Comparison of ENCODE assay signal across 8 cellular contexts in genomic region chr1:100895540-100896480, GRCh38. TPM values are rescaled to one million over a fixed set of nuclear protein-coding genes. Genes with fewer than 3 reads are reported as not detected.
DNase-seq lines count a peak whose midpoint lies in the region; ATAC-seq, FAIRE-seq and TF ChIP-seq lines count a peak whose summit lies in the region.

TSS of gene SLC30A7 (plus strand) at chr1:100896090. CDS start at chr1:100896263, 173 bp downstream.

- peaks cover 2% of the 10 kb centered on the region in 2 experiments for H3K36me3 ChIP-seq in trophoblast cell (ENCODE audit: control insufficient read depth in 1 of 2, insufficient read depth in 2 of 2, low read length in 2 of 2)
- H3K36me3 ChIP-seq in tibial nerve: peaks cover 0 to 7% (median 0%) of the 10 kb centered on the region in 3 donors

- no peak within 1 kb of the TSS for H3K23ac ChIP-seq in trophoblast cell (ENCODE audit: low read length)

- peak within 1 kb of the TSS; percentile 86 for H3K9ac ChIP-seq in trophoblast cell (ENCODE audit: low read length)

- intact Hi-C loops in cardiac septum (cut with DNase I): loop anchor here (1.0 to 10.0 kb wide), 2 partner anchors 341 to 761 kb away; partner anchors contain the start of genes S1PR1, SASS6 and TRMT13

- peak within 1 kb of the TSS; percentile 84 for H4K91ac ChIP-seq in trophoblast cell (ENCODE audit: low read depth, low read length)

- H3K79me1 ChIP-seq in trophoblast cell (ENCODE audit: low read length): peaks cover 15% of the 10 kb centered on the region

- peak within 1 kb of the TSS; percentile 99 to 100 (median 100) for H3K4me3 Mint-ChIP-seq in T-cell

- POLR2A ChIA-PET in T-cell (lab: Charles Lee): interaction anchor here (0.5 to 1.8 kb wide), 14 partner anchors 11 to 543 kb away, joined by 3 to 7 read pairs (median 3); no protein-coding TSS in a partner anchor

- no peaks in the 10 kb centered on the region for H3K4me1 ChIP-seq in trophoblast cell (ENCODE audit: control insufficient read depth in 1 of 2, insufficient read depth in 2 of 2, low read length in 2 of 2)
- peaks cover 0 to 39% (median 17%) of the 10 kb centered on the region in 4 donors for H3K4me1 ChIP-seq in tibial nerve

- no peaks in the 10 kb centered on the region for H3K9me3 ChIP-seq in trophoblast cell (ENCODE audit: insufficient read depth, low read depth, low read length)
- no peaks in the 10 kb centered on the region for H3K9me3 ChIP-seq in tibial nerve

- H3K9me3 Mint-ChIP-seq in T-cell: no peaks in the 10 kb centered on the region

- peak within 1 kb of the TSS; percentile 98 for H3K4me2 ChIP-seq in trophoblast cell (ENCODE audit: low read length)

- peak within 1 kb of the TSS; percentile 75 for H2AK5ac ChIP-seq in trophoblast cell (ENCODE audit: low read length)

- DNase-seq in GM12892 (ENCODE audit: insufficient read length): peak; percentile 55
- DNase-seq in NCI-H1436 treated with DMSO at 0.1 percent for 48 hours (lab: John Stamatoyannopoulos, UW): peak; percentile 8
- peak; percentile 91 to 98 (median 95) for DNase-seq in T-cell
- DNase-seq in cardiac septum (ENCODE audit: low spot score): peak; percentile 98
- peak; percentile 90 to 93 for DNase-seq in trophoblast cell
- peak; percentile 92 to 95 for DNase-seq in tibial nerve (ENCODE audit: low spot score in 2 of 2)

- peak within 1 kb of the TSS; percentile 93 for H4K8ac ChIP-seq in trophoblast cell (ENCODE audit: low read depth, low read length)

- CTCF ChIA-PET in T-cell (lab: Charles Lee): interaction anchor here (0.6 to 2.1 kb wide), 8 partner anchors 27 to 922 kb away, joined by 3 to 10 read pairs (median 4); no protein-coding TSS in a partner anchor

- TF ChIP-seq CTCF in tibial nerve (IDR thresholded peaks at IDR 0.05): no peak

- peak within 1 kb of the TSS; percentile 85 for H2BK120ac ChIP-seq in trophoblast cell (ENCODE audit: insufficient read depth, low read length, poor library complexity)

- peaks cover 47 to 57% (median 55%) of the 10 kb centered on the region in 3 donors for H3K4me1 Mint-ChIP-seq in T-cell

- peak within 1 kb of the TSS; percentile 91 for H3K18ac ChIP-seq in trophoblast cell (ENCODE audit: low read length)

- H3K27ac ChIP-seq in adipose tissue (ENCODE audit: low read depth, low read length) (peak within 1 kb of the TSS; percentile 96), trophoblast cell (ENCODE audit: low read depth, low read length) (peak within 1 kb of the TSS; percentile 81), tibial nerve (peak within 1 kb of the TSS; percentile 74 to 99 (median 92))

- TF ChIP-seq EP300 in tibial nerve (IDR thresholded peaks at IDR 0.05): peak; percentile 33 to 87

- H3K14ac ChIP-seq in trophoblast cell (ENCODE audit: low read length): peak within 1 kb of the TSS; percentile 84

- peaks cover 22% of the 10 kb centered on the region for H3K36me3 Mint-ChIP-seq in T-cell

- H2AFZ ChIP-seq in trophoblast cell (ENCODE audit: insufficient read depth, low read length, poor library complexity): peak within 1 kb of the TSS; percentile 97

- peak within 1 kb of the TSS; percentile 83 for H3K4me3 ChIP-seq in trophoblast cell (ENCODE audit: low read depth, low read length)
- H3K4me3 ChIP-seq in tibial nerve: peak within 1 kb of the TSS; percentile 63 to 98 (median 79)

- H4K12ac ChIP-seq in trophoblast cell (ENCODE audit: low read depth, low read length): peak within 1 kb of the TSS; percentile 90

- 0 to 1% (median 0%) methylated on average over 61 to 62 of the region's 62 CpGs for WGBS in adipose tissue, 3 donors
- no CpG with 5 or more reads among the region's 62 CpGs for WGBS in trophoblast cell (ENCODE audit: extremely low coverage, insufficient coverage, insufficient read length)
- WGBS in tibial nerve, 2 donors: 0 to 1% methylated on average over 30 to 50 of the region's 62 CpGs

- peak; percentile 91 for FAIRE-seq in GM12892 (lab: Jason Lieb, UNC)

- TF ChIP-seq POLR2A in GM12892 (IDR thresholded peaks at IDR 0.05; ENCODE audit: low read depth, low read length) (peak; percentile 72; the same call in 1 of the 2 replicates), tibial nerve (IDR thresholded peaks at IDR 0.05) (peak; percentile 53 to 60)

- H2BK5ac ChIP-seq in trophoblast cell (ENCODE audit: low read depth, low read length, poor library complexity): peak within 1 kb of the TSS; percentile 94

- H3K27me3 Mint-ChIP-seq in T-cell: no peaks in the 10 kb centered on the region

- peak within 1 kb of the TSS; percentile 37 for H2BK12ac ChIP-seq in trophoblast cell (ENCODE audit: low read length)

- peak; percentile 85 for ATAC-seq in HG02798 (IDR thresholded peaks at IDR 0.05; ENCODE audit: poor library complexity, unreplicated experiment)
- peak; percentile 83 to 88 (median 85) for ATAC-seq in T-cell (replicated peaks in 1 of 4)

- peaks cover 11% of the 10 kb centered on the region for H3K79me2 ChIP-seq in trophoblast cell (ENCODE audit: control insufficient read depth, insufficient read depth, low read length, poor library complexity)

- H3K27me3 ChIP-seq in trophoblast cell (ENCODE audit: insufficient read depth, low read length): no peaks in the 10 kb centered on the region
- H3K27me3 ChIP-seq in tibial nerve: no peaks in the 10 kb centered on the region

- peak within 1 kb of the TSS; percentile 93 for H3K4ac ChIP-seq in trophoblast cell (ENCODE audit: low read depth, low read length)

- H3K27ac Mint-ChIP-seq in T-cell: peak within 1 kb of the TSS; percentile 99

RNA-seq across cellular contexts. Expression of gene SLC30A7, which starts in this region (rescaled TPM):
- 10.9 TPM for polyA plus RNA-seq in GM12892 (2012; ENCODE audit: missing spikeins)
- total RNA-seq in T-cell (10 to 100 TPM; 28.8 to 44.1 (median 36.9) TPM), cardiac septum (8.5 TPM), tibial nerve (10 to 100 TPM; 14.4 to 28.8 (median 17.7) TPM)
- polyA plus RNA-seq in adipose tissue: 1 to 10 TPM; 1.8 to 5.3 (median 2.8) TPM
- polyA plus RNA-seq in trophoblast cell (2013): 32.7 and 34.0 TPM in 2 replicates

Comparison
In these comparisons a context has a peak if more than half of its experiments do, and no peak if none do; other contexts are left out.
1. Peak in every context shown above with its lines: DNase-seq, ATAC-seq, H3K4me3 ChIP-seq and H3K27ac ChIP-seq.
2. DNase-seq: peak in every context shown above with its lines; median percentile 98 in cardiac septum; 95 in T-cell; 94 in tibial nerve; 92 in trophoblast cell; 55 in GM12892; 8 in NCI-H1436 treated with DMSO at 0.1 percent for 48 hours.